ENCODE assay signal across 24 cellular contexts in the genomic region with DNA sequence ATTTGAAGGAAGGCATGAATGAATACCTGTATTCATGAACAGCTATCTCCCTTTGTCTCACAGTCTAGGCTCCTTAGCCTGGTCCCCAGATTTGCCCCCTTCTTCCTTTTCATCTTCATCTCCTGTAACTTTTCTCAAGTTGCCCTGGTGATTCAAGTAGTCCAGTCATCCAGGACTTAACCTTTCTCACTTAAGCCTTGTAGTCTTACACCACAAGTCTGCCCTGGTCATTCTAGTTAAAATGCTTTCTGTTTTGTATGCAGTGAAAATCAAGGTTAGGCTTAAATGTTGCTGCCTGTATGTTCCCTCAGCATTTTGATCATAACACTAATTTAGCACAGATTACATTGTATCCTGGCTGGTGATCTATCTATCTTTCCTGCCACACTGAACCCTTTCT. TPM values are rescaled to one million over a fixed set of nuclear protein-coding genes. Genes with fewer than 3 reads are reported as not detected.
"Had no signal": no experiment of that assay in that cellular context is flagged by ENCODE, and none has a peak within 500 bp of the region (broad histone marks: within the 10 kb centered on the region; RNA-seq: fewer than 3 reads in every experiment).

No MANE protein-coding gene starts in this region.

- H3K27ac Mint-ChIP-seq: activated B cell treated with CpG ODN at 0.5 μM for 24 hours; activated CD4-positive, alpha-beta T cell treated with anti-CD3 and anti-CD28 coated beads for 36 hours; activated naive CD8-positive, alpha-beta T cell treated with anti-CD3 and anti-CD28 coated beads for 36 hours; activated T-helper 2 cell treated with anti-CD3 and anti-CD28 coated beads, Interferon-gamma antibody, Interleukin-2, Interleukin-4, amounts not matched to agents 10 μg/mL and 5 μg/mL and 100 μg/mL, durations not matched to agents 14 hours and 24 hours and 36 hours; immature natural killer cell; memory B cell; nephron; stimulated activated effector memory CD8-positive, alpha-beta T cell treated with anti-CD3 and anti-CD28 coated beads, Interleukin-12 subunit alpha, Interleukin-12 subunit beta, amount 100 ng/mL, for 72 hours; stimulated activated naive CD8-positive, alpha-beta T cell treated with anti-CD3 and anti-CD28 coated beads, Interleukin-15, amount 100 ng/mL, for 72 hours had no signal

- H3K9me3 Mint-ChIP-seq: activated B cell treated with CpG ODN at 0.5 μM for 24 hours; activated naive CD8-positive, alpha-beta T cell treated with anti-CD3 and anti-CD28 coated beads for 36 hours; activated T-cell treated with anti-CD3 and anti-CD28 coated beads, Interleukin-2, amount 50 U/mL, for 4 hours; activated T-helper 2 cell treated with anti-CD3 and anti-CD28 coated beads, Interferon-gamma antibody, Interleukin-2, Interleukin-4, amounts not matched to agents 10 μg/mL and 5 μg/mL and 100 μg/mL, durations not matched to agents 14 hours and 24 hours and 36 hours; memory B cell; nephron had no signal

- DNase-seq: activated B cell treated with CpG ODN at 0.5 μM for 24 hours; activated CD4-positive, alpha-beta T cell treated with anti-CD3 and anti-CD28 coated beads for 36 hours; activated CD4-positive, alpha-beta T cell treated with anti-CD3 and anti-CD28 coated beads, Interleukin-2, amount 50 U/mL, for 48 hours; activated CD8-positive, alpha-beta memory T cell treated with anti-CD3 and anti-CD28 coated beads, Interleukin-2, amount 50 U/mL, for 48 hours; activated naive CD4-positive, alpha-beta T cell treated with Interleukin-2 at 50 U/mL for 16 hours; activated naive CD8-positive, alpha-beta T cell treated with anti-CD3 and anti-CD28 coated beads for 36 hours; activated T-cell treated with anti-CD3 and anti-CD28 coated beads, Interleukin-2, amount 50 U/mL, for 4 hours; effector memory CD4-positive, alpha-beta T cell; glutamatergic neuron; immature natural killer cell; left cardiac atrium; pancreas; psoas muscle; right cardiac atrium; stimulated activated CD4-positive, alpha-beta T cell treated with anti-CD3 and anti-CD28 coated beads, Interleukin-2, amount 100 ng/mL, for 24 hours; stimulated activated naive CD8-positive, alpha-beta T cell treated with anti-CD3 and anti-CD28 coated beads, Interleukin-15, amount 100 ng/mL, for 72 hours; T-helper 9 cell had no signal

- H3K4me3 Mint-ChIP-seq: activated B cell treated with CpG ODN at 0.5 μM for 24 hours; activated CD4-positive, alpha-beta T cell treated with anti-CD3 and anti-CD28 coated beads for 36 hours; activated naive CD8-positive, alpha-beta T cell treated with anti-CD3 and anti-CD28 coated beads for 36 hours; activated T-cell treated with anti-CD3 and anti-CD28 coated beads, Interleukin-2, amount 50 U/mL, for 4 hours; immature natural killer cell; memory B cell; nephron; stimulated activated effector memory CD8-positive, alpha-beta T cell treated with anti-CD3 and anti-CD28 coated beads, Interleukin-12 subunit alpha, Interleukin-12 subunit beta, amount 100 ng/mL, for 72 hours; stimulated activated naive CD8-positive, alpha-beta T cell treated with anti-CD3 and anti-CD28 coated beads, Interleukin-15, amount 100 ng/mL, for 72 hours had no signal

- H3K36me3 ChIP-seq: cardiac muscle cell, pancreas, tibial nerve had no signal

- H3K27me3 Mint-ChIP-seq: activated B cell treated with CpG ODN at 0.5 μM for 24 hours; activated naive CD8-positive, alpha-beta T cell treated with anti-CD3 and anti-CD28 coated beads for 36 hours had no signal

- H3K27me3 ChIP-seq: cardiac muscle cell, hepatocyte, pancreas, tibial nerve had no signal

- H3K9me3 ChIP-seq: pancreas, psoas muscle, tibial nerve had no signal

- H3K4me3 ChIP-seq: cardiac muscle cell, hepatocyte, pancreas, psoas muscle, tibial nerve had no signal

- H3K4me1 Mint-ChIP-seq: activated B cell treated with CpG ODN at 0.5 μM for 24 hours; activated CD4-positive, alpha-beta T cell treated with anti-CD3 and anti-CD28 coated beads for 36 hours; immature natural killer cell; memory B cell; nephron; stimulated activated effector memory CD8-positive, alpha-beta T cell treated with anti-CD3 and anti-CD28 coated beads, Interleukin-12 subunit alpha, Interleukin-12 subunit beta, amount 100 ng/mL, for 72 hours; stimulated activated naive CD8-positive, alpha-beta T cell treated with anti-CD3 and anti-CD28 coated beads, Interleukin-15, amount 100 ng/mL, for 72 hours had no signal

- H3K4me2 ChIP-seq: hepatocyte had no signal

- H3K79me2 ChIP-seq: hepatocyte had no signal

- H3K4me1 ChIP-seq: pancreas, psoas muscle, tibial nerve had no signal

- H3K27ac ChIP-seq: hepatocyte, pancreas, psoas muscle, tibial nerve had no signal

- H2AFZ ChIP-seq: hepatocyte had no signal

- H3K36me3 Mint-ChIP-seq: activated naive CD8-positive, alpha-beta T cell treated with anti-CD3 and anti-CD28 coated beads for 36 hours; memory B cell; stimulated activated effector memory CD8-positive, alpha-beta T cell treated with anti-CD3 and anti-CD28 coated beads, Interleukin-12 subunit alpha, Interleukin-12 subunit beta, amount 100 ng/mL, for 72 hours had no signal

RNA-seq across cellular contexts. Expression of gene SLC7A11, which starts 58.5 kb away (rescaled TPM):
- polyA plus RNA-seq: immature natural killer cell had no signal
